ENCODE assay signal across 1 cellular context in genomic region chr19:30711296-30711695, GRCh38.
TF ChIP-seq lines count a peak whose summit lies in the region.

No MANE protein-coding gene starts in this region.

TF ChIP-seq in H1, 55 proteins besides CTCF, POLR2A, EP300 and RAD21 (continued from another document):
- TF ChIP-seq ATF2 (IDR thresholded peaks at IDR 0.05; ENCODE audit: low read length) (no peak), TAF7 (optimal IDR thresholded peaks at IDR 0.05; ENCODE audit: borderline replicate concordance, low read depth, low read length) (no peak), ATF3 (IDR thresholded peaks at IDR 0.05; ENCODE audit: insufficient read depth, low read depth, low read length) (no peak), GABPA (IDR thresholded peaks at IDR 0.05; ENCODE audit: borderline replicate concordance, insufficient read depth, low read length) (no peak), ZNF274 (IDR thresholded peaks at IDR 0.05; ENCODE audit: borderline replicate concordance, extremely low read depth, low read length) (no peak), TEAD4 (IDR thresholded peaks at IDR 0.05; ENCODE audit: low read depth, low read length) (no peak), ASH2L (IDR thresholded peaks at IDR 0.05; ENCODE audit: low read length) (no peak), EGR1 (IDR thresholded peaks at IDR 0.05; ENCODE audit: borderline replicate concordance, low read depth, low read length) (no peak)
TF ChIP-seq in H1: peak in this region for 0.
